Comparison of ENCODE assay signal across 15 cellular contexts in genomic region chr4:127182687-127183086, GRCh38.
DNase-seq lines count a peak whose midpoint lies in the region; TF ChIP-seq lines count a peak whose summit lies in the region.
"Had no signal": no experiment of that assay in that cellular context is flagged by ENCODE, and none has a peak within 500 bp of the region (broad histone marks: within the 10 kb centered on the region; RNA-seq: fewer than 3 reads in every experiment).

No MANE protein-coding gene starts in this region.

- H3K9me2 ChIP-seq in GM23248 (ENCODE audit: insufficient read depth) = no peaks in the 10 kb centered on the region

- H3K79me2 ChIP-seq in GM23248 (ENCODE audit: insufficient read depth) (no peaks in the 10 kb centered on the region), fibroblast of lung (ENCODE audit: control insufficient read depth, insufficient read depth, low read length) (no peaks in the 10 kb centered on the region)

- intact Hi-C loops in cardiac septum (cut with DNase I) = no loop called here
- intact Hi-C loops in spleen (cut with DNase I; ENCODE audit: low total_unique reads) = no loop called here

- no peak overlapping the region for H3K27ac ChIP-seq in GM23248
- no peak overlapping the region for H3K27ac ChIP-seq in fibroblast of lung (ENCODE audit: insufficient read depth, low read length)
- H3K27ac ChIP-seq in spleen = no peak overlapping the region
- H3K27ac ChIP-seq: BLaER1 treated with 17β-estradiol and CSF1 and Interleukin-3, amounts not matched to agents 10 nM and 100 nM had no signal

- H2AFZ ChIP-seq in GM23248 (no peak overlapping the region), fibroblast of lung (ENCODE audit: low read length) (no peak overlapping the region)

- WGBS in GM23248 (ENCODE audit: low coverage in 1 of 2, low lambda C conversion rate in 2 of 2, missing lambda C conversion rate in 2 of 2), 2 experiments = 4 to 8% methylated on average over 1 of the region's 1 CpG
- WGBS in spleen, 5 donors = 46 to 76% (median 57%) methylated on average over 1 of the region's 1 CpG

- H3K36me3 ChIP-seq in GM23248 (ENCODE audit: low read depth) (no peaks in the 10 kb centered on the region), fibroblast of lung (ENCODE audit: control insufficient read depth, insufficient read depth, low read length) (no peaks in the 10 kb centered on the region), spleen (no peaks in the 10 kb centered on the region)
- H3K36me3 ChIP-seq: BLaER1 treated with 17β-estradiol and CSF1 and Interleukin-3, amounts not matched to agents 10 nM and 100 nM had no signal

- in situ Hi-C loops in GM23248 (cut with MboI) = no loop called here

- H3K27me3 ChIP-seq in GM23248 (replicated peaks; ENCODE audit: insufficient read depth) = no peaks in the 10 kb centered on the region
- H3K27me3 ChIP-seq in fibroblast of lung (ENCODE audit: control insufficient read depth, insufficient read depth, low read length) = no peaks in the 10 kb centered on the region
- no peaks in the 10 kb centered on the region for H3K27me3 ChIP-seq in spleen (replicated peaks in 1 of 7)
- H3K27me3 ChIP-seq: BLaER1 treated with 17β-estradiol and CSF1 and Interleukin-3, amounts not matched to agents 10 nM and 100 nM had no signal

- H3K4me1 ChIP-seq in GM23248 (ENCODE audit: insufficient read depth) (no peaks in the 10 kb centered on the region), fibroblast of lung (ENCODE audit: control insufficient read depth, extremely low read depth, insufficient read depth, low read length) (no peaks in the 10 kb centered on the region), spleen (no peaks in the 10 kb centered on the region)
- H3K4me1 ChIP-seq: BLaER1 treated with 17β-estradiol and CSF1 and Interleukin-3, amounts not matched to agents 10 nM and 100 nM had no signal

- no peaks in the 10 kb centered on the region for H3F3A ChIP-seq in GM23248 (ENCODE audit: insufficient read depth)

- no peak overlapping the region for H3K4me3 ChIP-seq in GM23248
- no peak overlapping the region for H3K4me3 ChIP-seq in choroid plexus epithelial cell (ENCODE audit: low read depth, low read length)
- H3K4me3 ChIP-seq in fibroblast of lung (replicated peaks in 1 of 4; ENCODE audit: control extremely low read depth in 1 of 4, insufficient read depth in 1 of 4, low read depth in 3 of 4, low read length in 4 of 4) = no peak overlapping the region
- H3K4me3 ChIP-seq in foreskin fibroblast (ENCODE audit: low read depth in 1 of 2, low read length in 2 of 2) = no peak overlapping the region
- no peak overlapping the region for H3K4me3 ChIP-seq in spleen
- H3K4me3 ChIP-seq: BLaER1 treated with 17β-estradiol and CSF1 and Interleukin-3, amounts not matched to agents 10 nM and 100 nM had no signal

- H3K4me2 ChIP-seq in GM23248 (ENCODE audit: unreplicated experiment) = no peak overlapping the region
- no peak overlapping the region for H3K4me2 ChIP-seq in fibroblast of lung (ENCODE audit: extremely low read depth, insufficient read depth, low read length)
- H3K4me2 ChIP-seq: BLaER1 treated with 17β-estradiol and CSF1 and Interleukin-3, amounts not matched to agents 10 nM and 100 nM had no signal

- no peak for TF ChIP-seq CTCF in choroid plexus epithelial cell (conservative IDR thresholded peaks at IDR 0.05; ENCODE audit: low read depth, low read length)
- no peak for TF ChIP-seq CTCF in fibroblast of lung (conservative IDR thresholded peaks at IDR 0.05 in 1 of 2, IDR thresholded peaks at IDR 0.05 in 1 of 2; ENCODE audit: low read depth in 1 of 2, low read length in 2 of 2)
- TF ChIP-seq CTCF in foreskin fibroblast (IDR thresholded peaks at IDR 0.05; ENCODE audit: low read depth, low read length) = no peak
- no peak for TF ChIP-seq CTCF in spleen (IDR thresholded peaks at IDR 0.05 in 8 of 11, conservative IDR thresholded peaks at IDR 0.05 in 3 of 11)

- H4K20me1 ChIP-seq in GM23248 (ENCODE audit: insufficient read depth) (no peaks in the 10 kb centered on the region), fibroblast of lung (ENCODE audit: control insufficient read depth, extremely low read depth, insufficient read depth, low read length) (no peaks in the 10 kb centered on the region)
- H4K20me1 ChIP-seq: BLaER1 treated with 17β-estradiol and CSF1 and Interleukin-3, amounts not matched to agents 10 nM and 100 nM had no signal

- H3K9me3 ChIP-seq in GM23248 (ENCODE audit: low read depth) = no peaks in the 10 kb centered on the region
- H3K9me3 ChIP-seq in fibroblast of lung (ENCODE audit: control insufficient read depth, insufficient read depth, low read depth, low read length) = no peaks in the 10 kb centered on the region
- peaks cover 0 to 28% (median 10%) of the 10 kb centered on the region in 8 donors for H3K9me3 ChIP-seq in spleen

- H3K9ac ChIP-seq in GM23248 (no peak overlapping the region), fibroblast of lung (ENCODE audit: insufficient read depth, low read length) (no peak overlapping the region)
- H3K9ac ChIP-seq: BLaER1 treated with 17β-estradiol and CSF1 and Interleukin-3, amounts not matched to agents 10 nM and 100 nM had no signal

- no peak for TF ChIP-seq POLR2A in spleen (IDR thresholded peaks at IDR 0.05)

- DNase-seq in GM23248 (peak; percentile 34), choroid plexus epithelial cell (ENCODE audit: low read depth) (peak; percentile 26), fibroblast of lung (ENCODE audit: low read depth in 2 of 2) (peak; percentile 3 to 15), foreskin fibroblast (peak; percentile 12 to 47), cardiac septum (ENCODE audit: low spot score) (no peak), KG1 (lab: John Stamatoyannopoulos, UW) (no peak), spleen (no peak), NCI-H1105 treated with DMSO at 0.1 percent for 48 hours (lab: John Stamatoyannopoulos, UW) (no peak)
- DNase-seq: 8988T; Calu3; CD8-positive, alpha-beta T cell; DMS79 treated with DMSO at 0.1 percent for 48 hours; GF-D8; H9 had no signal

Comparison
In these comparisons a context has a peak if more than half of its experiments do, and no peak if none do; other contexts are left out.
1. DNase-seq: peak in GM23248 (single experiment), choroid plexus epithelial cell (single experiment), fibroblast of lung (2 of 2) and foreskin fibroblast (2 of 2); none in cardiac septum (single experiment), KG1 (single experiment), spleen (single experiment) and NCI-H1105 treated with DMSO at 0.1 percent for 48 hours (single experiment).